In the genomic region with DNA sequence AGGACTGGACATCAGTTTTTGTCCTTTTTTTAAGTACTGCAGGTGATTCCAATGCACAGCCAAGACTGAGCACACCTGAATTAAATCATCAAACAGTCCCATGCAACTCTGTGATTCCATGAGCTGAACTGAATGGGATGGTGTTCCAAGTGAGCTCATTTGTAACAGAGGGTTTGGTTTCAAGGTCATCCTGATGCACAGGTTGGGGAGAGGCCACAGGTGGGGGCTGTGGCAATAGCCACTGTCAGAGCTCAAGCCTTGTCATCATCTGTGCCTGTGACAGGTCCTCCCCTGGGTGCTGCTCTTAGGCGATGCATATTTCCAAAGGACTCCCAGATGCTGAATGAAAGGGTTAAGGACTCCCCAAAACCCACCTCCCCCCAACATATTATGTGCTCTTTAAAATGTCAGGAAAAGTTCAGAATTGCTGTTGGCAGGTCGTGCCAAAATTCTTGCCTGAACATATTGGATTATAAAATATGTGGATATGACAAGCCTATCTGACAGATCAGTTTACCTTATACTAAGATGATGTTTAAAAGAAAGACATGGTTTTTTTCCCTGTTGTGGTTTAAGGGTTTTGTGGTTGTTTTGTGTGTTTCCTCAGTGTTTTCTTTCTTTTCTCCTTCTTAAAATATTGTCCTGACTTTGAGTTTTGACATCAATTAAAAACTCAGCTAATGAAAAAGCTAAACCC, we compare ENCODE assay signal across 14 cellular contexts.
DNase-seq lines count a peak whose midpoint lies in the region; ATAC-seq and TF ChIP-seq lines count a peak whose summit lies in the region.
"Had no signal": no experiment of that assay in that cellular context is flagged by ENCODE, and none has a peak within 500 bp of the region (broad histone marks: within the 10 kb centered on the region; RNA-seq: fewer than 3 reads in every experiment).

No MANE protein-coding gene starts in this region.

- H3K9ac ChIP-seq in DND-41 (ENCODE audit: low read depth, low read length): no peak overlapping the region

- intact Hi-C loops in PC-9 (cut with micrococcal nuclease; ENCODE audit: unreplicated experiment): no loop called here

- H3K36me3 ChIP-seq in DND-41 (ENCODE audit: insufficient read depth, low read length) (no peaks in the 10 kb centered on the region), PC-9 (ENCODE audit: low read depth) (no peaks in the 10 kb centered on the region)
- H3K36me3 ChIP-seq: BE2C had no signal

- H3K4me2 ChIP-seq in DND-41 (ENCODE audit: insufficient read depth, low read length) (no peak overlapping the region), PC-9 (no peak overlapping the region)

- H2AFZ ChIP-seq in DND-41 (ENCODE audit: low read depth, low read length) (no peak overlapping the region), PC-9 (no peak overlapping the region)

- H3K4me3 ChIP-seq in DND-41 (ENCODE audit: low read depth in 1 of 2, low read length in 2 of 2) (no peak overlapping the region), PC-9 (no peak overlapping the region)

- H4K20me1 ChIP-seq in DND-41 (ENCODE audit: insufficient read depth, low read length): no peaks in the 10 kb centered on the region
- no peaks in the 10 kb centered on the region for H4K20me1 ChIP-seq in PC-9 (ENCODE audit: insufficient read depth)

- TF ChIP-seq CTCF in DND-41 (IDR thresholded peaks at IDR 0.05; ENCODE audit: borderline replicate concordance, extremely low read depth, low read length, poor library complexity, severe bottlenecking): no peak
- TF ChIP-seq CTCF in PC-9 (conservative IDR thresholded peaks at IDR 0.05): no peak

- H3K27me3 ChIP-seq in DND-41 (ENCODE audit: insufficient read depth, low read length, poor library complexity) (no peaks in the 10 kb centered on the region), PC-9 (ENCODE audit: insufficient read depth, low read depth) (no peaks in the 10 kb centered on the region)
- H3K27me3 ChIP-seq: BE2C had no signal

- H3K4me1 ChIP-seq in DND-41 (ENCODE audit: insufficient read depth, low read length): peaks cover 26% of the 10 kb centered on the region
- peaks cover 51% of the 10 kb centered on the region for H3K4me1 ChIP-seq in PC-9 (replicated peaks; ENCODE audit: insufficient read depth)
- H3K4me1 ChIP-seq: BE2C had no signal

- H3K9me2 ChIP-seq in PC-9 (ENCODE audit: insufficient read depth): no peaks in the 10 kb centered on the region

- ATAC-seq in DND-41 (ENCODE audit: insufficient read depth, low read depth) (peak; percentile 60; the same call in 2 of the 3 replicates), SK-N-SH treated with all-trans-retinoic acid at 6 μM for 48 hours (peak; percentile 16; the same call in 1 of the 3 replicates)
- ATAC-seq: CD8-positive, alpha-beta T cell had no signal

- peak in 2 of 3 experiments; percentile 25 to 59 for DNase-seq in NCI-H1417 (lab: John Stamatoyannopoulos, UW)
- DNase-seq in NCI-H1417 treated with DMSO at 0.1 percent for 48 hours (lab: John Stamatoyannopoulos, UW): no peak
- DNase-seq in DND-41: no peak
- DNase-seq in NCI-H524 (lab: John Stamatoyannopoulos, UW): no peak
- DNase-seq in HuH-7 (ENCODE audit: low spot score): no peak
- no peak for DNase-seq in PC-9
- DNase-seq: BE2C; CD8-positive, alpha-beta T cell; GDM1; H7; Kasumi-1; MM.1S had no signal

- H3K79me2 ChIP-seq in DND-41 (ENCODE audit: insufficient read depth, low read length) (no peaks in the 10 kb centered on the region), PC-9 (ENCODE audit: low read depth) (no peaks in the 10 kb centered on the region)

- H3F3A ChIP-seq in PC-9 (ENCODE audit: insufficient read depth, low read depth): peaks cover 32% of the 10 kb centered on the region

- H3K9me3 ChIP-seq in DND-41 (ENCODE audit: insufficient read depth, low read length, severe bottlenecking) (no peaks in the 10 kb centered on the region), PC-9 (ENCODE audit: insufficient read depth, low read depth) (no peaks in the 10 kb centered on the region)
- H3K9me3 ChIP-seq: BE2C had no signal

- H3K27ac ChIP-seq in DND-41 (ENCODE audit: low read length) (no peak overlapping the region), PC-9 (no peak overlapping the region; the same call in 1 of the 2 replicates)
- H3K27ac ChIP-seq: HL-60 had no signal

- CTCF ChIA-PET in PC-9 (lab: Charles Lee): no interaction called here

- POLR2A ChIA-PET in PC-9 (lab: Charles Lee; ENCODE audit: unreplicated experiment): no interaction called here

- no TSS peak for BruUV-seq in PC-9 (replicated peaks; lab: Mats Ljungman, UMichigan)

TF ChIP-seq in SK-N-SH treated with all-trans-retinoic acid at 6 μM for 48 hours, 23 proteins besides CTCF, POLR2A, EP300 and RAD21:
- TF ChIP-seq ZNF565 (CRISPR knock-in tag; conservative IDR thresholded peaks at IDR 0.05; ENCODE audit: low read depth): no peak
- TF ChIP-seq GLIS3 (CRISPR knock-in tag; IDR thresholded peaks at IDR 0.05): no peak
- TF ChIP-seq, protein P1, sequence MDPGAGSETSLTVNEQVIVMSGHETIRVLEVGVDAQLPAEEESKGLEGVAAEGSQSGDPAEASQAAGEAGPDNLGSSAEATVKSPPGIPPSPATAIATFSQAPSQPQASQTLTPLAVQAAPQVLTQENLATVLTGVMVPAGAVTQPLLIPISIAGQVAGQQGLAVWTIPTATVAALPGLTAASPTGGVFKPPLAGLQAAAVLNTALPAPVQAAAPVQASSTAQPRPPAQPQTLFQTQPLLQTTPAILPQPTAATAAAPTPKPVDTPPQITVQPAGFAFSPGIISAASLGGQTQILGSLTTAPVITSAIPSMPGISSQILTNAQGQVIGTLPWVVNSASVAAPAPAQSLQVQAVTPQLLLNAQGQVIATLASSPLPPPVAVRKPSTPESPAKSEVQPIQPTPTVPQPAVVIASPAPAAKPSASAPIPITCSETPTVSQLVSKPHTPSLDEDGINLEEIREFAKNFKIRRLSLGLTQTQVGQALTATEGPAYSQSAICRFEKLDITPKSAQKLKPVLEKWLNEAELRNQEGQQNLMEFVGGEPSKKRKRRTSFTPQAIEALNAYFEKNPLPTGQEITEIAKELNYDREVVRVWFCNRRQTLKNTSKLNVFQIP (CRISPR knock-in tag; IDR thresholded peaks at IDR 0.05; ENCODE audit: borderline replicate concordance, low read depth): no peak
- no peak for TF ChIP-seq TCF4 (CRISPR knock-in tag; IDR thresholded peaks at IDR 0.05; ENCODE audit: borderline replicate concordance)
- TF ChIP-seq, protein P2, sequence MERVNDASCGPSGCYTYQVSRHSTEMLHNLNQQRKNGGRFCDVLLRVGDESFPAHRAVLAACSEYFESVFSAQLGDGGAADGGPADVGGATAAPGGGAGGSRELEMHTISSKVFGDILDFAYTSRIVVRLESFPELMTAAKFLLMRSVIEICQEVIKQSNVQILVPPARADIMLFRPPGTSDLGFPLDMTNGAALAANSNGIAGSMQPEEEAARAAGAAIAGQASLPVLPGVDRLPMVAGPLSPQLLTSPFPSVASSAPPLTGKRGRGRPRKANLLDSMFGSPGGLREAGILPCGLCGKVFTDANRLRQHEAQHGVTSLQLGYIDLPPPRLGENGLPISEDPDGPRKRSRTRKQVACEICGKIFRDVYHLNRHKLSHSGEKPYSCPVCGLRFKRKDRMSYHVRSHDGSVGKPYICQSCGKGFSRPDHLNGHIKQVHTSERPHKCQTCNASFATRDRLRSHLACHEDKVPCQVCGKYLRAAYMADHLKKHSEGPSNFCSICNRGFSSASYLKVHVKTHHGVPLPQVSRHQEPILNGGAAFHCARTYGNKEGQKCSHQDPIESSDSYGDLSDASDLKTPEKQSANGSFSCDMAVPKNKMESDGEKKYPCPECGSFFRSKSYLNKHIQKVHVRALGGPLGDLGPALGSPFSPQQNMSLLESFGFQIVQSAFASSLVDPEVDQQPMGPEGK (CRISPR knock-in tag; IDR thresholded peaks at IDR 0.05; ENCODE audit: borderline replicate concordance): no peak
- TF ChIP-seq BACH2 (CRISPR knock-in tag; IDR thresholded peaks at IDR 0.05; ENCODE audit: borderline replicate concordance): no peak
- TF ChIP-seq, protein P3, sequence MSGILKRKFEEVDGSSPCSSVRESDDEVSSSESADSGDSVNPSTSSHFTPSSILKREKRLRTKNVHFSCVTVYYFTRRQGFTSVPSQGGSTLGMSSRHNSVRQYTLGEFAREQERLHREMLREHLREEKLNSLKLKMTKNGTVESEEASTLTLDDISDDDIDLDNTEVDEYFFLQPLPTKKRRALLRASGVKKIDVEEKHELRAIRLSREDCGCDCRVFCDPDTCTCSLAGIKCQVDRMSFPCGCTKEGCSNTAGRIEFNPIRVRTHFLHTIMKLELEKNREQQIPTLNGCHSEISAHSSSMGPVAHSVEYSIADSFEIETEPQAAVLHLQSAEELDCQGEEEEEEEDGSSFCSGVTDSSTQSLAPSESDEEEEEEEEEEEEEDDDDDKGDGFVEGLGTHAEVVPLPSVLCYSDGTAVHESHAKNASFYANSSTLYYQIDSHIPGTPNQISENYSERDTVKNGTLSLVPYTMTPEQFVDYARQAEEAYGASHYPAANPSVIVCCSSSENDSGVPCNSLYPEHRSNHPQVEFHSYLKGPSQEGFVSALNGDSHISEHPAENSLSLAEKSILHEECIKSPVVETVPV (CRISPR knock-in tag; IDR thresholded peaks at IDR 0.05): no peak
- TF ChIP-seq ZNF70 (CRISPR knock-in tag; IDR thresholded peaks at IDR 0.05): no peak
- no peak for TF ChIP-seq ZFP3 (CRISPR knock-in tag; IDR thresholded peaks at IDR 0.05)
- no peak for TF ChIP-seq ESRRG (CRISPR knock-in tag; IDR thresholded peaks at IDR 0.05)
- no peak for TF ChIP-seq ZFP30 (CRISPR knock-in tag; IDR thresholded peaks at IDR 0.05)
- TF ChIP-seq SNAI2 (CRISPR knock-in tag; IDR thresholded peaks at IDR 0.05): no peak

Comparison
In these comparisons a context has a peak if more than half of its experiments do, and no peak if none do; other contexts are left out.
1. DNase-seq: peak in NCI-H1417 (2 of 3); none in NCI-H1417 treated with DMSO at 0.1 percent for 48 hours (single experiment), DND-41 (single experiment), NCI-H524 (0 of 2), HuH-7 (single experiment) and PC-9 (0 of 2).